In genomic region chr20:53222932-53223331, GRCh38 we compare ENCODE assay signal across 4 cellular contexts.
A peak's percentile ranks its signal among the peaks of the same experiment; 100 is the strongest.
TF ChIP-seq lines count a peak whose summit lies in the region.

No MANE protein-coding gene starts in this region.

TF ChIP-seq in HepG2, 621 proteins besides CTCF, POLR2A, EP300 and RAD21:
- TF ChIP-seq MAFF (IDR thresholded peaks at IDR 0.05; ENCODE audit: low read depth, low read length) (peak; percentile 77), BORCS8-MEF2B (CRISPR knock-in tag; IDR thresholded peaks at IDR 0.05) (no peak), ARID4A (CRISPR knock-in tag; IDR thresholded peaks at IDR 0.05; ENCODE audit: borderline replicate concordance) (no peak), KMT2B (CRISPR knock-in tag; IDR thresholded peaks at IDR 0.05) (no peak), ZNF816 (CRISPR knock-in tag; IDR thresholded peaks at IDR 0.05; ENCODE audit: borderline replicate concordance) (no peak), ZNF557 (CRISPR knock-in tag; IDR thresholded peaks at IDR 0.05) (no peak), ZNF30 (CRISPR knock-in tag; IDR thresholded peaks at IDR 0.05) (no peak), ZKSCAN1 (IDR thresholded peaks at IDR 0.05; ENCODE audit: low read length) (no peak), MAFK (conservative IDR thresholded peaks at IDR 0.05 in 1 of 2, IDR thresholded peaks at IDR 0.05 in 1 of 2; ENCODE audit: low read length in 2 of 2) (peak; percentile 73 to 89), SAFB2 (CRISPR knock-in tag; IDR thresholded peaks at IDR 0.05; ENCODE audit: borderline replicate concordance, low read depth) (no peak)
TF ChIP-seq in HepG2: peak in this region for 2.

TF ChIP-seq in A549, 52 proteins besides CTCF, POLR2A, EP300 and RAD21:
- TF ChIP-seq ZNF302 (CRISPR knock-in tag; IDR thresholded peaks at IDR 0.05) = no peak
- TF ChIP-seq PBX3 (IDR thresholded peaks at IDR 0.05) = no peak
- TF ChIP-seq MAFK (IDR thresholded peaks at IDR 0.05; ENCODE audit: partially characterized antibody) = peak; percentile 59

TF ChIP-seq in IMR-90, 13 proteins besides CTCF, POLR2A, EP300 and RAD21:
- TF ChIP-seq MAFK (IDR thresholded peaks at IDR 0.05; ENCODE audit: low read depth, low read length) = peak; percentile 49
- TF ChIP-seq NFE2L2 (IDR thresholded peaks at IDR 0.05; ENCODE audit: low read depth, low read length) = no peak

TF ChIP-seq in K562, 482 proteins besides CTCF, POLR2A, EP300 and RAD21:
- TF ChIP-seq MAFF (IDR thresholded peaks at IDR 0.05; ENCODE audit: low read length) (peak; percentile 3; the same call in 1 of the 2 replicates), ARID2 (IDR thresholded peaks at IDR 0.05) (no peak), ZNF316 (IDR thresholded peaks at IDR 0.05) (peak; percentile 55)
TF ChIP-seq in K562: peak in this region for 2.
